ENCODE assay signal across 14 cellular contexts in the genomic region with DNA sequence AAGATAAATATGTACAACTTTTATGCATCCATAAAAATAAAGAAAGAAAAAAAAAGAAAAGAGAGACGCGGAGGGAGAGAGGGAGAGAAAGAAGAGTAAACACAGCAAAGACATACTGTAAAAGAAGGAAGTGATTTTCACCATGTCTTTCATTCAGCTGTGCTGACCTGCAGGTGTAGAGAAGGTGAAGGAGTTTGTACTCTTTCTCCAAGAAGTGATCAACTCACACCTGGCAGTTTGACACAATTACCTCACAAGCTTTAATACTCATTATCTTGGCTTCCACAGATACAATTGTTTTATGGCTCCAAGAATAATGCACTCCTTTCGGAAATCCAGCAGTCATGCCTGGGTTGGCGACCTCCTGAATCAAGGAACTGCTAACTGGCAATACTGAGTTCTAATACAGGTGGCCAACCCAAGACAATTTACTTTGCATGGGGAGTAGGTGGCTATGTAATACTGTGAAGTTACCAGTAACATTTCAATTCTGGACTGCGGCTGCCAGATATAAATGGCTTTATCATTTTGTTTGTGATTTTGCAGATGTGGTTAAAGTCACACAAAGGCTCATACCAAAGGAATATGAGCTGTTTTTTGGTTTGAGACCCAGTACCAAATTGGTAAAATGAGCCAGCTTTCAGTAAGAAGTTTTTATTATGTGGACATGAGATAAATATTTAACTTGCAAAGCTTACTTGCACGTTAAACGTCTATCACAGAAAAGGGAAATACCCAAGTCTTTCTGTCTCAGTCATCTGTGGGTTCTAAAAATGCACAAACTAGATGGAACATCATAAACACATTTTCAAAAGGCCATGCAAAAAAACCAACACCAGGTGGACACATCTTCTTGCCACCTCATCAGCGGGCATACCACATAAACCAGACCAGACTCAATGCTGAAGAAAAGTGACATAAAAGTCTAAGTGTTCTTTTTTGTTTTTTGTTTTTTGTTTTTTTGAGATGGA.
DNase-seq lines count a peak whose midpoint lies in the region; ATAC-seq and TF ChIP-seq lines count a peak whose summit lies in the region.
"Had no signal": no experiment of that assay in that cellular context is flagged by ENCODE, and none has a peak within 500 bp of the region (broad histone marks: within the 10 kb centered on the region; RNA-seq: fewer than 3 reads in every experiment).

No MANE protein-coding gene starts in this region.

- H3K79me2 ChIP-seq in MM.1S (ENCODE audit: low read length): no peaks in the 10 kb centered on the region

- 88 to 89% methylated on average over 8 of the region's 8 CpGs for WGBS in aorta, 2 donors

- H3K4me2 ChIP-seq in MM.1S (ENCODE audit: low read depth, low read length): peak overlapping the region; percentile 87

- no peaks in the 10 kb centered on the region for H3K27me3 ChIP-seq in MM.1S (replicated peaks; ENCODE audit: insufficient read depth, low read length)
- H3K27me3 ChIP-seq in aorta (ENCODE audit: control insufficient read depth in 1 of 2, insufficient read depth in 2 of 2, low read length in 1 of 2): no peaks in the 10 kb centered on the region

- H3K9me2 ChIP-seq in MM.1S (replicated peaks; ENCODE audit: insufficient read depth, low read length): no peaks in the 10 kb centered on the region

- H3K9ac ChIP-seq in MM.1S (ENCODE audit: low read length): peak overlapping the region; percentile 46

- TF ChIP-seq CTCF in GM12872 (IDR thresholded peaks at IDR 0.05; ENCODE audit: insufficient read depth, low read depth, low read length): 0 out of 3 replicates have a peak, but pooled peaks have one; percentile 21
- peak; percentile 33 for TF ChIP-seq CTCF in MM.1S (IDR thresholded peaks at IDR 0.05; ENCODE audit: low read length)

- peak overlapping the region; percentile 38 for H3K4me3 ChIP-seq in MM.1S (ENCODE audit: low read length)
- H3K4me3 ChIP-seq in aorta (ENCODE audit: low read length in 2 of 2): no peak overlapping the region

- intact Hi-C loops in aorta (cut with DNase I): no loop called here

- DNase-seq in MM.1S (peak; percentile 92), pons (ENCODE audit: low spot score) (no peak), germinal center (ENCODE audit: low spot score) (no peak), NCI-H146 (lab: John Stamatoyannopoulos, UW) (no peak), aorta (no peak)
- DNase-seq: activated B cell treated with CpG ODN at 0.5 μM for 24 hours, activated gamma-delta T cell treated with Interleukin-2 at 50 U/mL for 16 hours, head of caudate nucleus, midbrain, NCI-H1694, right cardiac atrium had no signal

- peak; percentile 64 for ATAC-seq in GM19463 (IDR thresholded peaks at IDR 0.05; ENCODE audit: unreplicated experiment)
- ATAC-seq in HG02970 (IDR thresholded peaks at IDR 0.05; ENCODE audit: low FRiP score, unreplicated experiment): peak; percentile 72
- no peak for ATAC-seq in aorta (ENCODE audit: low FRiP score)
- ATAC-seq: right cardiac atrium had no signal

- H3K9me3 ChIP-seq in MM.1S (replicated peaks; ENCODE audit: insufficient read depth, low read length) (no peaks in the 10 kb centered on the region), aorta (ENCODE audit: control insufficient read depth, low read length) (no peaks in the 10 kb centered on the region)

- no peaks in the 10 kb centered on the region for H3K36me3 ChIP-seq in MM.1S (replicated peaks; ENCODE audit: insufficient read depth, low read length)
- H3K36me3 ChIP-seq in aorta (ENCODE audit: control insufficient read depth in 1 of 2, insufficient read depth in 2 of 2, low read length in 1 of 2): no peaks in the 10 kb centered on the region

- H3F3A ChIP-seq in MM.1S (ENCODE audit: insufficient read depth, low read length): peaks cover 25% of the 10 kb centered on the region

- H3K27ac ChIP-seq in MM.1S (ENCODE audit: low read length): peak overlapping the region; percentile 92
- H3K27ac ChIP-seq in aorta (ENCODE audit: low read depth in 1 of 2, low read length in 2 of 2): no peak overlapping the region

- no peaks in the 10 kb centered on the region for H4K20me1 ChIP-seq in MM.1S (ENCODE audit: insufficient read depth, low read length)

- H2AFZ ChIP-seq in MM.1S (ENCODE audit: low read length): peak overlapping the region; percentile 65

- H3K4me1 ChIP-seq in MM.1S (ENCODE audit: low read length) (peaks cover 52% of the 10 kb centered on the region), aorta (ENCODE audit: control insufficient read depth in 1 of 2, insufficient read depth in 2 of 2, low read length in 2 of 2) (no peaks in the 10 kb centered on the region)
